In genomic region chr15:89472785-89473256, GRCh38 we compare ENCODE assay signal across 9 cellular contexts.
DNase-seq lines count a peak whose midpoint lies in the region; ATAC-seq and TF ChIP-seq lines count a peak whose summit lies in the region.
"Had no signal": no experiment of that assay in that cellular context is flagged by ENCODE, and none has a peak within 500 bp of the region (broad histone marks: within the 10 kb centered on the region; RNA-seq: fewer than 3 reads in every experiment).

No MANE protein-coding gene starts in this region.

- no peak overlapping the region for H2AFZ ChIP-seq in OCI-LY3 (ENCODE audit: low read depth, low read length)

- H3K9ac ChIP-seq in OCI-LY3 (ENCODE audit: low read length), result no peak overlapping the region
- H3K9ac ChIP-seq: BLaER1 had no signal

- H3K4me3 ChIP-seq in OCI-LY3 (ENCODE audit: low read length) (no peak overlapping the region), astrocyte of the spinal cord (ENCODE audit: low read depth, low read length) (no peak overlapping the region)
- H3K4me3 ChIP-seq: BLaER1 had no signal

- H3K9me3 ChIP-seq in OCI-LY3 (ENCODE audit: insufficient read depth, low read length), result no peaks in the 10 kb centered on the region
- H3K9me3 ChIP-seq: BLaER1 had no signal

- TF ChIP-seq CTCF in OCI-LY3 (IDR thresholded peaks at IDR 0.05; ENCODE audit: low read depth, low read length), result peak; percentile 99
- TF ChIP-seq CTCF in astrocyte of the spinal cord (IDR thresholded peaks at IDR 0.05; ENCODE audit: low read depth, low read length), result peak; percentile 78

- peak; percentile 1 for DNase-seq in NCI-H1105 treated with DMSO at 0.1 percent for 48 hours (lab: John Stamatoyannopoulos, UW)
- DNase-seq in NCI-H1105 (lab: John Stamatoyannopoulos, UW), result no peak
- DNase-seq in astrocyte of the spinal cord (ENCODE audit: low read depth, low spot score), result peak; percentile 37
- DNase-seq in kidney glomerular epithelial cell (lab: John Stamatoyannopoulos, UW), result peak; percentile 26
- DNase-seq in stimulated activated CD8-positive, alpha-beta memory T cell treated with anti-CD3 and anti-CD28 coated beads, Interleukin-4, amount 100 ng/mL, for 48 hours, result peak; percentile 76
- no peak for DNase-seq in DMS153 treated with DMSO at 0.1 percent for 48 hours (lab: John Stamatoyannopoulos, UW; ENCODE audit: unreplicated experiment)

- H4K20me1 ChIP-seq in OCI-LY3 (ENCODE audit: insufficient read depth, low read length), result no peaks in the 10 kb centered on the region
- H4K20me1 ChIP-seq: BLaER1 had no signal

- H3K79me2 ChIP-seq in OCI-LY3 (ENCODE audit: low read length), result no peaks in the 10 kb centered on the region

- peak; percentile 55 for ATAC-seq in HG02642 (IDR thresholded peaks at IDR 0.05; ENCODE audit: poor library complexity, unreplicated experiment)

- H3K27ac ChIP-seq in OCI-LY3 (ENCODE audit: low read length), result no peak overlapping the region
- H3K27ac ChIP-seq: BLaER1 had no signal

- peaks cover 26% of the 10 kb centered on the region for H3K4me1 ChIP-seq in OCI-LY3 (ENCODE audit: low read length)
- H3K4me1 ChIP-seq: BLaER1 had no signal

- peaks cover 35% of the 10 kb centered on the region for H3K27me3 ChIP-seq in OCI-LY3 (ENCODE audit: low read depth, low read length)
- H3K27me3 ChIP-seq: BLaER1 had no signal

- H3K4me2 ChIP-seq in OCI-LY3 (ENCODE audit: low read length), result no peak overlapping the region
- H3K4me2 ChIP-seq: BLaER1 had no signal

- no peaks in the 10 kb centered on the region for H3K36me3 ChIP-seq in OCI-LY3 (replicated peaks; ENCODE audit: low read depth, low read length)
- H3K36me3 ChIP-seq: BLaER1 had no signal

- in situ Hi-C loops in astrocyte of the spinal cord (cut with HindIII; ENCODE audit: low sequenced_read_pairs), result no loop called here

Comparison
In these comparisons a context has a peak if more than half of its experiments do, and no peak if none do; other contexts are left out.
1. DNase-seq: peak in NCI-H1105 treated with DMSO at 0.1 percent for 48 hours (single experiment), astrocyte of the spinal cord (single experiment), kidney glomerular epithelial cell (single experiment) and stimulated activated CD8-positive, alpha-beta memory T cell treated with anti-CD3 and anti-CD28 coated beads, Interleukin-4, amount 100 ng/mL, for 48 hours (single experiment); none in NCI-H1105 (single experiment) and DMS153 treated with DMSO at 0.1 percent for 48 hours (single experiment).